Comparison of ENCODE assay signal across 9 cellular contexts in the genomic region with DNA sequence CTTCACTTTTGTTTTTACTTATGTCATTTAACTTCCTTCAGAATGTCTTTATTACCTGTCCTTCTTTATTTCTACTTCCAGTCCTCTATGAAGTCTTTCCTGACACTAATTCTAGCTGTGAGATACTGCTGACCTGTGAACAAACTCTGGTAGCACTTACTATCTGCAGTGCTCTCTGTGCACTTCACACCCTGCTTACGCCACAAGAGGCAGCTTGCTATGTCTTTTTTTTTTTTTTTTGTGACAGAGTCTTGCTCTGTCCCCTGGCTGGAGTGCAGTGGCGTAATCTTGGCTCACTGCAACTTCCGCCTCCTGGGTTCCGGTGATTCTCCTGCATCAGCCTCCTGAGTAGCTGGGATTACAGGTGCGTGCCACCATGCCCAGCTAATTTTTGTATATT. TPM values are rescaled to one million over a fixed set of nuclear protein-coding genes. Genes with fewer than 3 reads are reported as not detected.
DNase-seq lines count a peak whose midpoint lies in the region; ATAC-seq and TF ChIP-seq lines count a peak whose summit lies in the region.
"Had no signal": no experiment of that assay in that cellular context is flagged by ENCODE, and none has a peak within 500 bp of the region (broad histone marks: within the 10 kb centered on the region; RNA-seq: fewer than 3 reads in every experiment).

No MANE protein-coding gene starts in this region.

- TF ChIP-seq POLR2A in gastroesophageal sphincter (IDR thresholded peaks at IDR 0.05) (no peak), spleen (IDR thresholded peaks at IDR 0.05) (no peak)

- POLR2A ChIA-PET in PC-9 (lab: Charles Lee; ENCODE audit: unreplicated experiment) = no interaction called here

- H2AFZ ChIP-seq in PC-9 = no peak overlapping the region

- CTCF ChIA-PET in PC-9 (lab: Charles Lee) = interaction anchor here (0.7 kb wide), 1 partner anchor 199 kb away, joined by 7 read pairs; no protein-coding TSS in a partner anchor

- TF ChIP-seq CTCF in PC-9 (conservative IDR thresholded peaks at IDR 0.05) (no peak), gastroesophageal sphincter (IDR thresholded peaks at IDR 0.05) (no peak), spleen (IDR thresholded peaks at IDR 0.05 in 8 of 11, conservative IDR thresholded peaks at IDR 0.05 in 3 of 11) (peak in 3 of 11 experiments; percentile 6 to 24 (median 20))

- no peak for TF ChIP-seq EP300 in gastroesophageal sphincter (IDR thresholded peaks at IDR 0.05)

- BruUV-seq in PC-9 (replicated peaks; lab: Mats Ljungman, UMichigan) = no TSS peak

- H3K4me1 ChIP-seq in PC-9 (replicated peaks; ENCODE audit: insufficient read depth) = peaks cover 19% of the 10 kb centered on the region; the same call in 1 of the 2 replicates
- peaks cover 17 to 76% (median 42%) of the 10 kb centered on the region in 3 donors for H3K4me1 ChIP-seq in gastroesophageal sphincter
- H3K4me1 ChIP-seq in spleen = peaks cover 47 to 100% (median 78%) of the 10 kb centered on the region in 6 donors

- no peaks in the 10 kb centered on the region for H3K9me2 ChIP-seq in PC-9 (ENCODE audit: insufficient read depth)

- peak overlapping the region; percentile 42; the same call in 1 of the 2 replicates for H3K4me2 ChIP-seq in PC-9

- DNase-seq in PC-9 (no peak), spleen (peak; percentile 81), HK-2 (ENCODE audit: unreplicated experiment) (no peak), hippocampal formation (lab: John Stamatoyannopoulos, UW) (no peak), T-helper 9 cell (no peak)
- DNase-seq: stimulated activated CD4-positive, alpha-beta T cell treated with anti-CD3 and anti-CD28 coated beads, Interleukin-1b, Interleukin-23, amount 100 ng/mL, for 48 hours had no signal

- H3K27ac ChIP-seq in PC-9 = peak overlapping the region; percentile 60
- H3K27ac ChIP-seq in gastroesophageal sphincter = peak overlapping the region in 2 of 4 donors; percentile 50 to 64
- peak overlapping the region; percentile 27 to 89 (median 80) for H3K27ac ChIP-seq in spleen

- H3K9me3 ChIP-seq in PC-9 (ENCODE audit: insufficient read depth, low read depth) (no peaks in the 10 kb centered on the region), gastroesophageal sphincter (no peaks in the 10 kb centered on the region), spleen (no peaks in the 10 kb centered on the region)

- intact Hi-C loops in PC-9 (cut with micrococcal nuclease; ENCODE audit: unreplicated experiment) = no loop called here
- intact Hi-C loops in spleen (cut with DNase I; ENCODE audit: low total_unique reads) = no loop called here

- WGBS in gastroesophageal sphincter (ENCODE audit: low coverage in 1 of 2), 2 donors = 80 to 82% methylated on average over 5 of the region's 5 CpGs
- 33 to 65% (median 63%) methylated on average over 5 of the region's 5 CpGs for WGBS in spleen, 5 donors

- ATAC-seq in GM21526 (IDR thresholded peaks at IDR 0.05; ENCODE audit: low FRiP score, unreplicated experiment) (peak; percentile 42), gastroesophageal sphincter (peak; percentile 30), HG03135 (IDR thresholded peaks at IDR 0.05; ENCODE audit: unreplicated experiment) (no peak)

- peaks cover 9% of the 10 kb centered on the region; the same call in 1 of the 2 replicates for H3F3A ChIP-seq in PC-9 (ENCODE audit: insufficient read depth, low read depth)

- H3K4me3 ChIP-seq in PC-9 (no peak overlapping the region), gastroesophageal sphincter (no peak overlapping the region), spleen (peak overlapping the region in 1 of 8 donors; percentile 26)

- H3K27me3 ChIP-seq in PC-9 (ENCODE audit: insufficient read depth, low read depth) (no peaks in the 10 kb centered on the region), gastroesophageal sphincter (no peaks in the 10 kb centered on the region), spleen (replicated peaks in 1 of 7) (no peaks in the 10 kb centered on the region)

- H3K36me3 ChIP-seq in PC-9 (ENCODE audit: low read depth) (no peaks in the 10 kb centered on the region), gastroesophageal sphincter (no peaks in the 10 kb centered on the region), spleen (no peaks in the 10 kb centered on the region)

- no peaks in the 10 kb centered on the region for H4K20me1 ChIP-seq in PC-9 (ENCODE audit: insufficient read depth)

- H3K79me2 ChIP-seq in PC-9 (ENCODE audit: low read depth) = peaks cover 39% of the 10 kb centered on the region

RNA-seq across cellular contexts. Expression of a gene that starts 10.7 kb away (rescaled TPM):
- total RNA-seq in PC-9 (2021) (26.8 and 28.3 TPM in 2 replicates), gastroesophageal sphincter (100 to 1,000 TPM in 1 of 4 donors, 10 to 100 TPM in 3; 42.4 to 114 (median 72.8) TPM), spleen (10 to 100 TPM; 55.4 to 85.2 (median 65.0) TPM)
- 10 to 100 TPM; 13.0 to 22.5 (median 16.3) TPM for polyA plus RNA-seq in spleen

RNA-seq across cellular contexts. Expression of a gene that starts 25.4 kb away (rescaled TPM):
- total RNA-seq in PC-9 (2021) = 31.0 and 36.1 TPM in 2 replicates
- 10 to 100 TPM; 31.9 to 67.4 (median 52.2) TPM for total RNA-seq in gastroesophageal sphincter
- total RNA-seq in spleen = 100 to 1,000 TPM; 144 to 256 (median 155) TPM
- 100 to 1,000 TPM; 102 to 142 (median 107) TPM for polyA plus RNA-seq in spleen

RNA-seq across cellular contexts. Expression of a gene that starts 57.8 kb away (rescaled TPM):
- total RNA-seq in PC-9 (2021) (37.7 and 39.5 TPM in 2 replicates), gastroesophageal sphincter (10 to 100 TPM in 1 of 4 donors, 1 to 10 TPM in 3; 4.2 to 12.0 (median 5.1) TPM), spleen (10 to 100 TPM; 10.7 to 22.2 (median 13.3) TPM)
- polyA plus RNA-seq in spleen = 10 to 100 TPM; 14.9 to 19.7 (median 15.1) TPM
